ENCODE assay signal across 11 cellular contexts in the genomic region with DNA sequence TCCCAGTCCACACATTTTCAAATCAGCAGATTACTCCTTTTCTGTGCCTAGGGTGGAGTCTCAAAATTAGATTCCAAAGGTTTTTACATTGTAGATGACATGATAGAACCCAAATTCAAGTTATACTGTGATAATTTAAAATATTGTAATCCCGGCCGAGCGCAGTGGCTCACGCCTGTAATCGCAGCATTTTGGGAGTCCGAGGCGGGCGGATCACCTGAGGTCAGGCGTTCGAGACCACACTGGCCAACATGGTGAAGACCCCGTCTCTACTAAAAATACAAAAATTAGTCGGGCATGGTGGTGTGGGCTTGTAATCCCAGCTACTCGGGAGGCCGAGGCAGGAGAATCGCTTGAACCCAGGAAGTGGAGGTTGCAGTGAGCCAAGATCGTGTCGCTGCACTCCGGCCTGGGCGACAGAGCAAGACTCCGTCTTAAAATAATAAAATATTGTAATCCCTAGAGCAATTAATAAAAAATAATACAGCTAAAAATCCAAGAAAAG. TPM values are rescaled to one million over a fixed set of nuclear protein-coding genes. Genes with fewer than 3 reads are reported as not detected.
DNase-seq lines count a peak whose midpoint lies in the region; ATAC-seq and TF ChIP-seq lines count a peak whose summit lies in the region.
"Had no signal": no experiment of that assay in that cellular context is flagged by ENCODE, and none has a peak within 500 bp of the region (broad histone marks: within the 10 kb centered on the region; RNA-seq: fewer than 3 reads in every experiment).

No MANE protein-coding gene starts in this region.

- H4K20me1 ChIP-seq in neural progenitor cell (ENCODE audit: low read depth): peaks cover 33% of the 10 kb centered on the region

- H3K4me1 Mint-ChIP-seq in endodermal cell: peaks cover 6% of the 10 kb centered on the region
- H3K4me1 Mint-ChIP-seq in neural progenitor cell: peaks cover 8% of the 10 kb centered on the region
- H3K4me1 Mint-ChIP-seq in stimulated activated naive B cell treated with anti-CD40 and anti-IgM and Interleukin-4, amounts not matched to agents 10 μg/mL and 1 μg/mL and 100 μg/mL, for 72 hours: peaks cover 12 to 15% of the 10 kb centered on the region in 2 donors

- H3K9me3 Mint-ChIP-seq in endodermal cell: no peaks in the 10 kb centered on the region
- peaks cover under 1% of the 10 kb centered on the region for H3K9me3 Mint-ChIP-seq in neural progenitor cell
- H3K9me3 Mint-ChIP-seq in stimulated activated naive B cell treated with anti-CD40 and anti-IgM and Interleukin-4, amounts not matched to agents 10 μg/mL and 1 μg/mL and 100 μg/mL, for 72 hours: no peaks in the 10 kb centered on the region

- H3K36me3 ChIP-seq in BE2C (no peaks in the 10 kb centered on the region), endodermal cell (ENCODE audit: control insufficient read depth, insufficient read depth, low read length) (no peaks in the 10 kb centered on the region), neural progenitor cell (no peaks in the 10 kb centered on the region)
- H3K36me3 ChIP-seq: ovary had no signal

- peak overlapping the region; percentile 90 for H2AFZ ChIP-seq in neural progenitor cell (replicated peaks)

- H3K27ac Mint-ChIP-seq in endodermal cell (no peak overlapping the region), neural progenitor cell (no peak overlapping the region)
- H3K27ac Mint-ChIP-seq in stimulated activated naive B cell treated with anti-CD40 and anti-IgM and Interleukin-4, amounts not matched to agents 10 μg/mL and 1 μg/mL and 100 μg/mL, for 72 hours: no peak overlapping the region

- 91 to 94% methylated on average over 14 to 16 of the region's 20 CpGs for WGBS in endodermal cell (ENCODE audit: insufficient coverage in 1 of 2, insufficient read length in 1 of 2), 2 experiments

- H3K4me1 ChIP-seq in BE2C: no peaks in the 10 kb centered on the region
- H3K4me1 ChIP-seq in endodermal cell (ENCODE audit: control insufficient read depth, insufficient read depth, low read length): peaks cover 3% of the 10 kb centered on the region
- H3K4me1 ChIP-seq in neural progenitor cell: peaks cover 4% of the 10 kb centered on the region

- no peak overlapping the region for H3K27ac ChIP-seq in endodermal cell (ENCODE audit: low read depth, low read length)
- no peak overlapping the region for H3K27ac ChIP-seq in neural progenitor cell

- peaks cover 12% of the 10 kb centered on the region for H3F3A ChIP-seq in neural progenitor cell (ENCODE audit: low read depth)

- peak overlapping the region; percentile 80 for H3K4me3 Mint-ChIP-seq in endodermal cell
- H3K4me3 Mint-ChIP-seq in neural progenitor cell: peak overlapping the region; percentile 91
- no peak overlapping the region for H3K4me3 Mint-ChIP-seq in stimulated activated naive B cell treated with anti-CD40 and anti-IgM and Interleukin-4, amounts not matched to agents 10 μg/mL and 1 μg/mL and 100 μg/mL, for 72 hours

- H3K27me3 ChIP-seq in BE2C (no peaks in the 10 kb centered on the region), endodermal cell (ENCODE audit: control insufficient read depth, insufficient read depth, low read length, poor library complexity, severe bottlenecking) (peaks cover 6% of the 10 kb centered on the region), neural progenitor cell (peaks cover 43% of the 10 kb centered on the region)
- H3K27me3 ChIP-seq: ovary had no signal

- DNase-seq in BE2C (no peak), LNCaP clone FGC (ENCODE audit: low read depth) (no peak), endodermal cell (peak; percentile 21), neural progenitor cell (ENCODE audit: low spot score) (no peak), RKO (ENCODE audit: low spot score) (no peak), amygdala (lab: John Stamatoyannopoulos, UW) (no peak)
- no peak for DNase-seq in stimulated activated naive B cell treated with anti-CD40 and anti-IgM and Interleukin-4, amounts not matched to agents 10 μg/mL and 1 μg/mL and 100 μg/mL, for 72 hours
- DNase-seq: foreskin melanocyte, NCI-H1092 treated with DMSO at 0.1 percent for 48 hours had no signal

- no peaks in the 10 kb centered on the region for H3K9me3 ChIP-seq in BE2C
- no peaks in the 10 kb centered on the region for H3K9me3 ChIP-seq in endodermal cell (ENCODE audit: control insufficient read depth, low read length)
- H3K9me3 ChIP-seq in neural progenitor cell (ENCODE audit: low read depth): no peaks in the 10 kb centered on the region
- H3K9me3 ChIP-seq: ovary had no signal

- no peak overlapping the region for H3K9ac ChIP-seq in endodermal cell (ENCODE audit: extremely low read depth, low read length, poor library complexity, severe bottlenecking)
- H3K9ac ChIP-seq in neural progenitor cell: no peak overlapping the region

- TF ChIP-seq CTCF in BE2C (IDR thresholded peaks at IDR 0.05; ENCODE audit: low read depth, low read length) (no peak), LNCaP clone FGC (IDR thresholded peaks at IDR 0.05; ENCODE audit: control insufficient read depth, extremely low read depth, insufficient read depth) (no peak), endodermal cell (conservative IDR thresholded peaks at IDR 0.05) (no peak), neural progenitor cell (IDR thresholded peaks at IDR 0.05) (no peak)

- ATAC-seq in HG03521 (IDR thresholded peaks at IDR 0.05; ENCODE audit: unreplicated experiment): no peak
- ATAC-seq in stimulated activated naive B cell treated with anti-CD40 and anti-IgM and Interleukin-4, amounts not matched to agents 10 μg/mL and 1 μg/mL and 100 μg/mL, for 72 hours (replicated peaks): no peak

- peaks cover 34% of the 10 kb centered on the region for H3K79me2 ChIP-seq in neural progenitor cell (ENCODE audit: low read depth)

- H3K36me3 Mint-ChIP-seq in endodermal cell (ENCODE audit: low read depth) (no peaks in the 10 kb centered on the region), neural progenitor cell (no peaks in the 10 kb centered on the region)
- no peaks in the 10 kb centered on the region for H3K36me3 Mint-ChIP-seq in stimulated activated naive B cell treated with anti-CD40 and anti-IgM and Interleukin-4, amounts not matched to agents 10 μg/mL and 1 μg/mL and 100 μg/mL, for 72 hours

- H3K4me2 ChIP-seq in neural progenitor cell: peak overlapping the region; percentile 96

- H3K4me3 ChIP-seq in BE2C (ENCODE audit: low read depth, low read length) (peak overlapping the region; percentile 67; the same call in 1 of the 2 replicates), LNCaP clone FGC (ENCODE audit: low read depth, low read length) (peak overlapping the region; percentile 84), endodermal cell (ENCODE audit: low read length) (peak overlapping the region; percentile 83), neural progenitor cell (peak overlapping the region; percentile 93)

- H3K27me3 Mint-ChIP-seq in endodermal cell (ENCODE audit: insufficient read depth): peaks cover 17% of the 10 kb centered on the region
- peaks cover 5% of the 10 kb centered on the region for H3K27me3 Mint-ChIP-seq in neural progenitor cell (ENCODE audit: insufficient read depth, low read depth)
- peaks cover 12 to 21% of the 10 kb centered on the region in 2 donors for H3K27me3 Mint-ChIP-seq in stimulated activated naive B cell treated with anti-CD40 and anti-IgM and Interleukin-4, amounts not matched to agents 10 μg/mL and 1 μg/mL and 100 μg/mL, for 72 hours

RNA-seq across cellular contexts. Expression of a gene that starts 1.2 kb away (rescaled TPM):
- polyA plus RNA-seq in BE2C (2012; ENCODE audit: insufficient read depth, insufficient read length, low read depth): 41.7 TPM
- 100 to 1,000 TPM; 134 to 139 TPM for total RNA-seq in endodermal cell
- polyA plus RNA-seq in endodermal cell (2013, experiment 1 of 2): 81.2 TPM
- 81.8 TPM for polyA plus RNA-seq in endodermal cell (2013, experiment 2 of 2)
- 94.6 and 112 TPM in 2 replicates for total RNA-seq in neural progenitor cell (ENCODE audit: low replicate concordance)

RNA-seq across cellular contexts. Expression of a gene that starts 58.0 kb away (rescaled TPM):
- 27.9 TPM for polyA plus RNA-seq in BE2C (2012; ENCODE audit: insufficient read depth, insufficient read length, low read depth)
- total RNA-seq in endodermal cell: 10 to 100 TPM; 23.0 to 24.7 TPM
- polyA plus RNA-seq in endodermal cell (2013, experiment 1 of 2): 20.5 TPM
- polyA plus RNA-seq in endodermal cell (2013, experiment 2 of 2): 18.5 TPM
- total RNA-seq in neural progenitor cell (ENCODE audit: low replicate concordance): 23.8 and 34.3 TPM in 2 replicates

Comparison
In these comparisons a context has a peak if more than half of its experiments do, and no peak if none do; other contexts are left out.
1. H3K4me3 Mint-ChIP-seq: peak in endodermal cell (single experiment) and neural progenitor cell (single experiment); none in stimulated activated naive B cell treated with anti-CD40 and anti-IgM and Interleukin-4, amounts not matched to agents 10 μg/mL and 1 μg/mL and 100 μg/mL, for 72 hours (0 of 2).
2. Peak in every context shown above with its lines, with median percentiles within 50 percentile points of each other: H3K4me3 ChIP-seq.